In the genomic region with DNA sequence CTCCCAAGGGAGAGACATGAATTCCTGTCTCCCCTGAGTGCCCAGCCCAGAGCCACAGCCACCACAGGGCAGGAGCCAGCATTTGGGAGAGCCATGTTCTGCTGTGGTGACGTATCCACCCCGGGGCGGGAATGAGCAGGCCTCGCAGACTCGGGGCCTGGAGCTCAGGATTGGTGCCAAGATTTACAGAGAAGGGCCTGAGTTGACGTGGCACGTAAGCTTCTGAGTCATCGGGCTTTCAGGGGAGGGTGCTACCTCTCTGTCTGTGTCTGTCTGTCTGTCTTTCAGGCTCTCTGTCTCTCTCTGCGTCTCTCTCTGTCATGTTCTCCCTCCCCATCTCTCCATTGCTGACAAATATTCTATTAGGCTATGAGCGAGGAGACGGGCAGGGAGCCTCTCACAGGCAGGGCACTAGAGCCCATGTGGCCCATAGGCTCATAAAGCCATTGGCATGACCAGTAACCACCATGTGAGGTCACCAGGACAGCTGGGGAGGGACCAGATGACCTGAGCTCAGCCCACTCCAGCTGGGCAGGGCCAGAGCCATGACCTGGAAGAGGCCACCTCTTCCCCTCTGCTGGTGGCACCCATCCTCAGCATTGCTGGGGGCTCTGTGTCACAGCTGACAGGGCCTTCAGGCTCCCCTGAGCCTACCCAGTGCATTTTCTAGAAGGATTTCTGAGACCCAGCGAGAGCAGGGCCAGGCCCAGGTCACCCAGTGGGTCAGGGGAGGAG, we compare ENCODE assay signal across 9 cellular contexts.
DNase-seq lines count a peak whose midpoint lies in the region; ATAC-seq and TF ChIP-seq lines count a peak whose summit lies in the region.
"Had no signal": no experiment of that assay in that cellular context is flagged by ENCODE, and none has a peak within 500 bp of the region (broad histone marks: within the 10 kb centered on the region; RNA-seq: fewer than 3 reads in every experiment).

No MANE protein-coding gene starts in this region.

- TF ChIP-seq CTCF in coronary artery (IDR thresholded peaks at IDR 0.05) (no peak), mucosa of descending colon (IDR thresholded peaks at IDR 0.05) (no peak)

- peak overlapping the region; percentile 52 to 81 for H3K27ac ChIP-seq in coronary artery

- peak; percentile 95 for DNase-seq in AG08396 (ENCODE audit: low spot score)
- peak; percentile 76 for DNase-seq in LoVo (ENCODE audit: low spot score)
- peak; percentile 81 for DNase-seq in coronary artery (ENCODE audit: low spot score)
- peak; percentile 50 to 64 (median 52) for DNase-seq in mucosa of descending colon
- no peak for DNase-seq in NCI-H526 treated with DMSO at 0.1 percent for 48 hours (lab: John Stamatoyannopoulos, UW)
- no peak for DNase-seq in NCI-H187 treated with DMSO at 0.1 percent for 48 hours (lab: John Stamatoyannopoulos, UW)
- DNase-seq: MV-4-11 had no signal

- no peaks in the 10 kb centered on the region for H3K36me3 ChIP-seq in mucosa of descending colon (ENCODE audit: low read depth)

- no peaks in the 10 kb centered on the region for H3K9me3 ChIP-seq in mucosa of descending colon

- peaks cover 5% of the 10 kb centered on the region for H3K4me1 ChIP-seq in mucosa of descending colon (ENCODE audit: low read depth)

- ATAC-seq in mucosa of descending colon (peak; percentile 71), HG03378 (IDR thresholded peaks at IDR 0.05; ENCODE audit: unreplicated experiment) (no peak), HG02763 (IDR thresholded peaks at IDR 0.05; ENCODE audit: unreplicated experiment) (no peak)

- intact Hi-C loops in mucosa of descending colon (cut with DNase I, micrococcal nuclease) = no loop called here

- H3K4me3 ChIP-seq in coronary artery (no peak overlapping the region), mucosa of descending colon (no peak overlapping the region)

Comparison
In these comparisons a context has a peak if more than half of its experiments do, and no peak if none do; other contexts are left out.
1. DNase-seq: peak in AG08396 (single experiment), LoVo (single experiment), coronary artery (single experiment) and mucosa of descending colon (3 of 3); none in NCI-H526 treated with DMSO at 0.1 percent for 48 hours (single experiment) and NCI-H187 treated with DMSO at 0.1 percent for 48 hours (single experiment).